24 cellular contexts compared by ENCODE assay signal in genomic region chr2:57987835-57988573, GRCh38. TPM values are rescaled to one million over a fixed set of nuclear protein-coding genes. Genes with fewer than 3 reads are reported as not detected.
A peak's percentile ranks its signal among the peaks of the same experiment; 100 is the strongest.
DNase-seq lines count a peak whose midpoint lies in the region; FAIRE-seq and TF ChIP-seq lines count a peak whose summit lies in the region.
"Had no signal": no experiment of that assay in that cellular context is flagged by ENCODE, and none has a peak within 500 bp of the region (broad histone marks: within the 10 kb centered on the region; RNA-seq: fewer than 3 reads in every experiment).

No MANE protein-coding gene starts in this region.

- FAIRE-seq in G401.6 (lab: Jason Lieb, UNC) = peak; percentile 23
- peak; percentile 65 for FAIRE-seq in small intestine (lab: Jason Lieb, UNC)
- FAIRE-seq: K562 had no signal

- in situ Hi-C loops in brain microvascular endothelial cell (cut with HindIII; ENCODE audit: low pct_ligation_motif_present, low sequenced_read_pairs) = no loop called here

- no peak for TF ChIP-seq CTCF in brain microvascular endothelial cell (IDR thresholded peaks at IDR 0.05; ENCODE audit: low read depth, low read length, missing control alignments)

- DNase-seq in HT1080 (ENCODE audit: low read depth) (peak; percentile 47), brain microvascular endothelial cell (peak; percentile 7), small intestine (no peak), NCI-H345 (lab: John Stamatoyannopoulos, UW) (no peak), AG08396 (ENCODE audit: low spot score) (no peak)
- DNase-seq in central memory CD4-positive, alpha-beta T cell = no peak
- DNase-seq: activated CD4-positive, alpha-beta T cell treated with anti-CD3 and anti-CD28 coated beads, Interleukin-2, amount 50 U/mL, for 48 hours; activated gamma-delta T cell treated with Interleukin-2 at 50 U/mL for 16 hours; adrenal gland; COR-L47; DND-41; erythroblast; glutamatergic neuron; left ventricle myocardium inferior; MV-4-11; NCI-H187; NCI-H82; OCI-M1; SIG-M5; stimulated activated CD4-positive, alpha-beta T cell treated with anti-CD3 and anti-CD28 coated beads, Interleukin-4, amount 100 ng/mL, for 1 hour; transverse colon; WERI-Rb-1 had no signal

- H3K36me3 ChIP-seq in brain microvascular endothelial cell (replicated peaks) (no peaks in the 10 kb centered on the region), small intestine (ENCODE audit: control insufficient read depth in 2 of 2, insufficient read depth in 2 of 2, low read length in 2 of 2) (no peaks in the 10 kb centered on the region)
- H3K36me3 ChIP-seq: adrenal gland, left ventricle myocardium inferior, transverse colon, WERI-Rb-1 had no signal

- H3K27ac ChIP-seq in brain microvascular endothelial cell = no peak overlapping the region
- no peak overlapping the region for H3K27ac ChIP-seq in small intestine (ENCODE audit: low read depth in 1 of 2, low read length in 1 of 2)
- H3K27ac ChIP-seq: adrenal gland, left ventricle myocardium inferior, transverse colon, WERI-Rb-1 had no signal

- H3K4me3 ChIP-seq in brain microvascular endothelial cell (ENCODE audit: low read depth, low read length) (no peak overlapping the region), small intestine (ENCODE audit: low read depth in 1 of 2, low read length in 2 of 2) (no peak overlapping the region)
- H3K4me3 ChIP-seq: adrenal gland, K562, left ventricle myocardium inferior, transverse colon had no signal

- H3K27me3 ChIP-seq in brain microvascular endothelial cell (replicated peaks) = no peaks in the 10 kb centered on the region
- H3K27me3 ChIP-seq in small intestine (ENCODE audit: control insufficient read depth in 2 of 2, insufficient read depth in 2 of 2, low read length in 2 of 2) = no peaks in the 10 kb centered on the region
- H3K27me3 ChIP-seq: adrenal gland, transverse colon had no signal

- no peaks in the 10 kb centered on the region for H3K9me3 ChIP-seq in small intestine (ENCODE audit: control insufficient read depth, low read depth)
- H3K9me3 ChIP-seq: adrenal gland, left ventricle myocardium inferior, transverse colon had no signal

- no peaks in the 10 kb centered on the region for H3K4me1 ChIP-seq in small intestine (ENCODE audit: control insufficient read depth in 2 of 2, insufficient read depth in 1 of 2, low read depth in 1 of 2, low read length in 1 of 2)
- H3K4me1 ChIP-seq: left ventricle myocardium inferior, transverse colon had no signal

RNA-seq across cellular contexts. Expression of gene VRK2, which starts 58.6 kb away (rescaled TPM):
- 21.5 and 24.4 TPM in 2 replicates for total RNA-seq in HT1080 (2014; rRNA removed; shearing (Covaris generic))
- 18.3 and 18.6 TPM in 2 replicates for polyA plus RNA-seq in HT1080 (2015; cell fraction: cytosol; rRNA removed)
- 14.2 and 17.7 TPM in 2 replicates for polyA plus RNA-seq in HT1080 (2015; cell fraction: nucleus; rRNA removed)
- polyA plus RNA-seq in small intestine = 1 to 10 TPM; 5.1 to 8.5 (median 5.4) TPM

Comparison
In these comparisons a context has a peak if more than half of its experiments do, and no peak if none do; other contexts are left out.
1. DNase-seq: peak in HT1080 (single experiment) and brain microvascular endothelial cell (single experiment); none in small intestine (single experiment), NCI-H345 (single experiment), AG08396 (single experiment) and central memory CD4-positive, alpha-beta T cell (single experiment).